Comparison of ENCODE assay signal across 9 cellular contexts in the genomic region with DNA sequence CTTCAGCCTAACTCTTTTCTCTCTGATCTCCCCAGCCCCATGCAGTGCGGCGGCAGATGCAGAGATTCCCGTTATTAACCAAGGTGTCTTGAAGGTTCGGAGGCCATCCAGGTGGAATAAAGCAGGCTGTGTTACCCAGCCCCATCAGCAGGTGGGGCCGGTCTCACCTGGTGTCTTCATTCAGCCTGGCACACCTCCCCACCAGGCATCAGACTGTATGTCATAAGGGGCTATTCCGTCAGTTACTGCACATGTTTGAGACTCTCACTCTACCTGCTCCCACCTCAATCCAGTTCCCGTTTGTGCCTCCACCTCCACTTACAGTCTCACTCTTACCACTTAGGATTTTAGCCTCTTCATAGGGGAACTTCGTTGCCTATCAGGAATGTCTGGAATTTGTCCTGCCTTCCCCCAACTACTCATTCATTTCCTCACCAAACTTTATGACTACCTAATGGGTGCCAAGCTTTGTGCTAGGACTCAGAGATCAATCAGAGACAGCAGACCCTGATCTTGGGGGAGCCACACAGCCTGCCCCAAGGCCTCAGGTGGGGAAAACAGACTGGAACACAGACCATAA.
DNase-seq lines count a peak whose midpoint lies in the region; FAIRE-seq and TF ChIP-seq lines count a peak whose summit lies in the region.
"Had no signal": no experiment of that assay in that cellular context is flagged by ENCODE, and none has a peak within 500 bp of the region (broad histone marks: within the 10 kb centered on the region; RNA-seq: fewer than 3 reads in every experiment).

No MANE protein-coding gene starts in this region.

- DNase-seq in H1 (ENCODE audit: low read depth in 1 of 2, low spot score in 2 of 2) (peak; percentile 23 to 79), Ammon's horn (ENCODE audit: low spot score) (no peak), DMS153 (lab: John Stamatoyannopoulos, UW) (no peak), pons (ENCODE audit: low spot score) (no peak)
- DNase-seq: caudate nucleus, T1000 had no signal

- no peak overlapping the region for H2BK120ac ChIP-seq in H1 (replicated peaks; ENCODE audit: low read depth, low read length)

- no peak overlapping the region for H3K4me3 ChIP-seq in H1 (ENCODE audit: extremely low read depth in 1 of 4, insufficient read depth in 2 of 4, low read depth in 3 of 4, low read length in 4 of 4)
- H3K4me3 ChIP-seq in parathyroid adenoma (ENCODE audit: low read depth, low read length) = no peak overlapping the region

- CTCF ChIA-PET in H1 (lab: Charles Lee; ENCODE audit: partially characterized antibody) = interaction anchor here (0.7 to 4.4 kb wide), 35 partner anchors 10 to 545 kb away, joined by 3 to 40 read pairs (median 4); a partner anchor contains a TSS

- H3K27ac ChIP-seq in H1 (ENCODE audit: low read depth, low read length) (no peak overlapping the region), parathyroid adenoma (no peak overlapping the region)

- TF ChIP-seq CTCF in GM12873 (IDR thresholded peaks at IDR 0.05; ENCODE audit: insufficient read depth, low read depth, low read length, missing control alignments) = peak; percentile 64
- peak; percentile 71 to 77 (median 77) for TF ChIP-seq CTCF in H1 (IDR thresholded peaks at IDR 0.05; ENCODE audit: control extremely low read depth in 1 of 3, insufficient read depth in 1 of 3, low read depth in 1 of 3, low read length in 3 of 3)
- peak; percentile 51 for TF ChIP-seq CTCF in parathyroid adenoma (IDR thresholded peaks at IDR 0.05)

- H3K18ac ChIP-seq in H1 (ENCODE audit: extremely low read depth, low read length) = no peak overlapping the region

- H2BK20ac ChIP-seq in H1 (ENCODE audit: low read length) = peak overlapping the region; percentile 81

- peak overlapping the region; percentile 14 for H4K91ac ChIP-seq in H1 (replicated peaks; ENCODE audit: insufficient read length, low read length)

- no peaks in the 10 kb centered on the region for H3K79me2 ChIP-seq in H1 (ENCODE audit: control insufficient read depth in 1 of 2, insufficient read depth in 2 of 2, low read length in 2 of 2)
- no peaks in the 10 kb centered on the region for H3K79me2 ChIP-seq in parathyroid adenoma

- TF ChIP-seq EP300 in Ishikawa (IDR thresholded peaks at IDR 0.05; ENCODE audit: borderline replicate concordance) = no peak
- TF ChIP-seq EP300 in H1 (IDR thresholded peaks at IDR 0.05; ENCODE audit: borderline replicate concordance in 1 of 2, low read depth in 2 of 2, low read length in 2 of 2) = no peak

- peak overlapping the region; percentile 52 for H2BK12ac ChIP-seq in H1 (ENCODE audit: low read depth, low read length)

- TF ChIP-seq POLR2A in H1 (IDR thresholded peaks at IDR 0.05; ENCODE audit: control extremely low read depth in 1 of 2, low read depth in 2 of 2, low read length in 2 of 2) = no peak

- H4K20me1 ChIP-seq in H1 (replicated peaks in 1 of 2; ENCODE audit: control insufficient read depth in 1 of 2, insufficient read depth in 2 of 2, low read length in 2 of 2) = no peaks in the 10 kb centered on the region

- H3K4me2 ChIP-seq in H1 (ENCODE audit: insufficient read depth in 1 of 2, low read depth in 2 of 2, low read length in 2 of 2) (no peak overlapping the region), parathyroid adenoma (ENCODE audit: low read length) (no peak overlapping the region)

- no peak overlapping the region for H2BK15ac ChIP-seq in H1 (ENCODE audit: low read length)

- H4K8ac ChIP-seq in H1 (ENCODE audit: extremely low read depth, insufficient read depth, low read length) = no peak overlapping the region

- no peaks in the 10 kb centered on the region for H3K23me2 ChIP-seq in H1 (ENCODE audit: low read depth, low read length)

- H3K23ac ChIP-seq in H1 (ENCODE audit: insufficient read length) = no peak overlapping the region

- 75% methylated on average over 8 of the region's 8 CpGs; no CpG with 5 or more reads in 1 of the 2 experiments for WGBS in H1 (ENCODE audit: extremely low coverage in 1 of 2, insufficient coverage in 1 of 2, insufficient read length in 1 of 2, insufficient replicate concordance in 2 of 2, low coverage in 1 of 2, low lambda C conversion rate in 2 of 2, missing lambda C conversion rate in 1 of 2), 2 experiments

- H3K56ac ChIP-seq in H1 (replicated peaks; ENCODE audit: insufficient read length, low read depth, low read length) = no peak overlapping the region

- H3K27me3 ChIP-seq in H1 (replicated peaks in 1 of 4; ENCODE audit: control insufficient read depth in 3 of 4, extremely low read depth in 1 of 4, insufficient read depth in 3 of 4, low read length in 3 of 4) (no peaks in the 10 kb centered on the region), parathyroid adenoma (ENCODE audit: control insufficient read depth, insufficient read depth, low read length) (no peaks in the 10 kb centered on the region)

- H2AK5ac ChIP-seq in H1 (ENCODE audit: low read depth, low read length) = no peak overlapping the region

- H2AFZ ChIP-seq in H1 (ENCODE audit: low read length) = no peak overlapping the region
- no peak overlapping the region for H2AFZ ChIP-seq in parathyroid adenoma

- H2BK5ac ChIP-seq in H1 (ENCODE audit: low read depth, low read length) = peak overlapping the region; percentile 36; the same call in 1 of the 2 replicates

- H3K36me3 ChIP-seq in H1 (ENCODE audit: control insufficient read depth in 2 of 4, insufficient read depth in 4 of 4, low read length in 3 of 4) (no peaks in the 10 kb centered on the region), parathyroid adenoma (ENCODE audit: control insufficient read depth, insufficient read depth, low read length) (no peaks in the 10 kb centered on the region)

- H3K9ac ChIP-seq in H1 (replicated peaks in 1 of 4; ENCODE audit: extremely low read depth in 1 of 4, low read depth in 3 of 4, low read length in 3 of 4) = no peak overlapping the region
- no peak overlapping the region for H3K9ac ChIP-seq in parathyroid adenoma

- H3K4ac ChIP-seq in H1 (replicated peaks; ENCODE audit: insufficient read length, low read depth, low read length) = no peak overlapping the region

- no peaks in the 10 kb centered on the region for H3K79me1 ChIP-seq in H1 (ENCODE audit: low read depth, low read length)

- no peak overlapping the region for H3K14ac ChIP-seq in H1 (ENCODE audit: insufficient read length)

- POLR2A ChIA-PET in H1 (lab: Charles Lee; ENCODE audit: partially characterized antibody) = interaction anchor here (0.9 to 1.3 kb wide), 3 partner anchors 28 to 82 kb away, joined by 3 to 4 read pairs (median 4); no protein-coding TSS in a partner anchor

- no peak overlapping the region for H4K5ac ChIP-seq in H1 (ENCODE audit: insufficient read length, low read depth, low read length)

- TF ChIP-seq RAD21 in Ishikawa (IDR thresholded peaks at IDR 0.05; ENCODE audit: low read depth) (peak; percentile 61), H1 (IDR thresholded peaks at IDR 0.05 in 1 of 2, conservative IDR thresholded peaks at IDR 0.05 in 1 of 2; ENCODE audit: low read depth in 2 of 2, low read length in 2 of 2) (peak; percentile 82)

- H3K4me1 ChIP-seq in H1 (replicated peaks in 1 of 4; ENCODE audit: control insufficient read depth in 3 of 4, insufficient read depth in 4 of 4, low read length in 3 of 4) (peaks cover 0 to 3% (median 0%) of the 10 kb centered on the region in 4 experiments; a peak in 1 of 7 replicates), parathyroid adenoma (no peaks in the 10 kb centered on the region)

- peaks cover 0 to 6% of the 10 kb centered on the region in 2 experiments; a peak in 1 of 4 replicates for H3K9me3 ChIP-seq in H1 (ENCODE audit: insufficient read depth in 2 of 2, low read depth in 1 of 2, low read length in 1 of 2)
- H3K9me3 ChIP-seq in parathyroid adenoma (ENCODE audit: control insufficient read depth, low read length) = no peaks in the 10 kb centered on the region

- peak; percentile 50 for FAIRE-seq in H1 (lab: Jason Lieb, UNC)

TF ChIP-seq in H1, 55 proteins besides CTCF, POLR2A, EP300 and RAD21:
- 0 out of 2 replicates have a peak, but pooled peaks have one; percentile 37 for TF ChIP-seq SP1 (IDR thresholded peaks at IDR 0.05; ENCODE audit: low read depth, low read length)
- TF ChIP-seq KDM5A (IDR thresholded peaks at IDR 0.05; ENCODE audit: low read length) = no peak
- TF ChIP-seq TEAD4 (IDR thresholded peaks at IDR 0.05; ENCODE audit: low read depth, low read length) = peak; percentile 91
- no peak for TF ChIP-seq BCL11A (IDR thresholded peaks at IDR 0.05; ENCODE audit: low read depth in 2 of 2, low read length in 2 of 2)
- no peak for TF ChIP-seq TAF1 (IDR thresholded peaks at IDR 0.05; ENCODE audit: low read depth, low read length)
- peak; percentile 33 for TF ChIP-seq ASH2L (IDR thresholded peaks at IDR 0.05; ENCODE audit: low read length)
- TF ChIP-seq CEBPB (IDR thresholded peaks at IDR 0.05; ENCODE audit: low read depth, low read length) = no peak
- peak; percentile 31; the same call in 1 of the 2 replicates for TF ChIP-seq KDM1A (IDR thresholded peaks at IDR 0.05; ENCODE audit: borderline replicate concordance, low read length)
- TF ChIP-seq SIN3A (conservative IDR thresholded peaks at IDR 0.05 in 1 of 2, IDR thresholded peaks at IDR 0.05 in 1 of 2; ENCODE audit: low read depth in 1 of 2, low read length in 2 of 2) = no peak
- no peak for TF ChIP-seq ZNF274 (IDR thresholded peaks at IDR 0.05; ENCODE audit: borderline replicate concordance, extremely low read depth, low read length)
- TF ChIP-seq, protein P1, sequence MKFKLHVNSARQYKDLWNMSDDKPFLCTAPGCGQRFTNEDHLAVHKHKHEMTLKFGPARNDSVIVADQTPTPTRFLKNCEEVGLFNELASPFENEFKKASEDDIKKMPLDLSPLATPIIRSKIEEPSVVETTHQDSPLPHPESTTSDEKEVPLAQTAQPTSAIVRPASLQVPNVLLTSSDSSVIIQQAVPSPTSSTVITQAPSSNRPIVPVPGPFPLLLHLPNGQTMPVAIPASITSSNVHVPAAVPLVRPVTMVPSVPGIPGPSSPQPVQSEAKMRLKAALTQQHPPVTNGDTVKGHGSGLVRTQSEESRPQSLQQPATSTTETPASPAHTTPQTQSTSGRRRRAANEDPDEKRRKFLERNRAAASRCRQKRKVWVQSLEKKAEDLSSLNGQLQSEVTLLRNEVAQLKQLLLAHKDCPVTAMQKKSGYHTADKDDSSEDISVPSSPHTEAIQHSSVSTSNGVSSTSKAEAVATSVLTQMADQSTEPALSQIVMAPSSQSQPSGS (IDR thresholded peaks at IDR 0.05; ENCODE audit: low read length) = no peak

Comparison
In these comparisons a context has a peak if more than half of its experiments do, and no peak if none do; other contexts are left out.
1. DNase-seq: peak in H1 (2 of 2); none in Ammon's horn (single experiment), DMS153 (single experiment) and pons (single experiment).
2. Peak in every context shown above with its lines, with median percentiles within 50 percentile points of each other: CTCF ChIP-seq.